In genomic region chr10:49766484-49766883, GRCh38 we compare ENCODE assay signal across 26 cellular contexts.
"Had no signal": no experiment of that assay in that cellular context is flagged by ENCODE, and none has a peak within 500 bp of the region (broad histone marks: within the 10 kb centered on the region; RNA-seq: fewer than 3 reads in every experiment).

No MANE protein-coding gene starts in this region.

- DNase-seq: stimulated activated CD4-positive, alpha-beta T cell treated with anti-CD3 and anti-CD28 coated beads, Interleukin-2, amount 100 ng/mL, for 48 hours; stimulated activated CD4-positive, alpha-beta T cell treated with anti-CD3 and anti-CD28 coated beads, Interleukin-4, amount 100 ng/mL, for 1 hour; stimulated activated CD4-positive, alpha-beta T cell treated with anti-CD3 and anti-CD28 coated beads, Interleukin-4, amount 100 ng/mL, for 24 hours; stimulated activated CD4-positive, alpha-beta T cell treated with anti-CD3 and anti-CD28 coated beads, Interleukin-4, amount 100 ng/mL, for 4 hours; stimulated activated CD8-positive, alpha-beta memory T cell treated with anti-CD3 and anti-CD28 coated beads, Interleukin-4, amount 100 ng/mL, for 48 hours; stimulated activated naive B cell treated with anti-CD40 and anti-IgM and Interleukin-4, amounts not matched to agents 10 μg/mL and 1 μg/mL and 100 μg/mL, for 72 hours; stimulated activated naive CD4-positive, alpha-beta T cell; stimulated activated naive CD4-positive, alpha-beta T cell treated with Interleukin-2 at 50 U/mL for 16 hours; stimulated activated naive CD8-positive, alpha-beta T cell treated with anti-CD3 and anti-CD28 coated beads, Interleukin-15, amount 100 ng/mL, for 72 hours; stimulated activated naive CD8-positive, alpha-beta T cell treated with anti-CD3 and anti-CD28 coated beads, Interleukin-15, Interleukin-2, amounts not matched to agents 100 U/mL and 50 U/mL, for 24 hours; stomach; substantia nigra; testis; thyroid gland; tibial artery; transverse colon; trophoblast cell; upper lobe of left lung; upper lobe of right lung; uterus had no signal

- H3K4me1 ChIP-seq: testis, upper lobe of right lung, uterus, vagina had no signal

- ATAC-seq: stimulated activated effector memory CD8-positive, alpha-beta T cell treated with anti-CD3 and anti-CD28 coated beads, Interleukin-12 subunit alpha, Interleukin-12 subunit beta, amount 100 ng/mL, for 72 hours; stimulated activated memory B cell treated with anti-CD40 and anti-IgM and Interleukin-4, amounts not matched to agents 10 μg/mL and 1 μg/mL and 100 μg/mL, for 72 hours; stimulated activated naive B cell treated with anti-CD40 and anti-IgM and Interleukin-4, amounts not matched to agents 10 μg/mL and 1 μg/mL and 100 μg/mL, for 72 hours; stimulated activated naive CD8-positive, alpha-beta T cell treated with anti-CD3 and anti-CD28 coated beads, Interleukin-15, amount 100 ng/mL, for 72 hours; stimulated activated naive CD8-positive, alpha-beta T cell treated with anti-CD3 and anti-CD28 coated beads, Interleukin-15, Interleukin-2, amounts not matched to agents 100 U/mL and 50 U/mL, for 24 hours; upper lobe of right lung had no signal

- H3K4me3 ChIP-seq: stomach, suprapubic skin, testis, thoracic aorta, thyroid gland, tibial artery, tibial nerve, transverse colon, upper lobe of left lung, upper lobe of right lung, uterus, vagina had no signal

- H3K27me3 ChIP-seq: testis, uterus, vagina had no signal

- H3K36me3 ChIP-seq: stomach, suprapubic skin, thoracic aorta, thyroid gland, tibial artery, tibial nerve, transverse colon, upper lobe of left lung, upper lobe of right lung, uterus, vagina had no signal

- H3K9me3 ChIP-seq: suprapubic skin, testis, thoracic aorta, thyroid gland, transverse colon, upper lobe of right lung, uterus, vagina had no signal

- H3K27ac ChIP-seq: stomach, suprapubic skin, testis, thoracic aorta, thyroid gland, tibial artery, tibial nerve, transverse colon, upper lobe of left lung, upper lobe of right lung, uterus, vagina had no signal
